10 cellular contexts compared by ENCODE assay signal in genomic region chr11:32385998-32386397, GRCh38. TPM values are rescaled to one million over a fixed set of nuclear protein-coding genes. Genes with fewer than 3 reads are reported as not detected.
DNase-seq lines count a peak whose midpoint lies in the region; ATAC-seq and TF ChIP-seq lines count a peak whose summit lies in the region.
"Had no signal": no experiment of that assay in that cellular context is flagged by ENCODE, and none has a peak within 500 bp of the region (broad histone marks: within the 10 kb centered on the region; RNA-seq: fewer than 3 reads in every experiment).

No MANE protein-coding gene starts in this region.

- in situ Hi-C loops in ACHN (cut with HindIII; ENCODE audit: low pct_ligation_motif_present, low pct_unique_long_range_greater_than_20kb, low sequenced_read_pairs), result no loop called here

- DNase-seq in ACHN (peak; percentile 35), GM23338 (ENCODE audit: low spot score) (peak; percentile 84), RWPE1 (ENCODE audit: low spot score) (peak; percentile 62), hepatic stellate cell (ENCODE audit: low spot score) (peak; percentile 64), DMS153 treated with DMSO at 0.1 percent for 48 hours (lab: John Stamatoyannopoulos, UW; ENCODE audit: unreplicated experiment) (no peak)
- DNase-seq in effector memory CD8-positive, alpha-beta T cell, result no peak

- H3K4me3 ChIP-seq in GM23338, result no peak overlapping the region
- H3K4me3 ChIP-seq: SK-N-MC had no signal

- H3K4me1 ChIP-seq in GM23338 (ENCODE audit: insufficient read depth), result peaks cover 9% of the 10 kb centered on the region; the same call in 1 of the 2 replicates

- no peaks in the 10 kb centered on the region for H3K36me3 ChIP-seq in GM23338 (ENCODE audit: insufficient read depth)

- H3K27me3 Mint-ChIP-seq in GM23338 (ENCODE audit: insufficient read depth, low read depth, poor library complexity), result peaks cover 5% of the 10 kb centered on the region
- peaks cover 27 to 38% of the 10 kb centered on the region in 2 donors for H3K27me3 Mint-ChIP-seq in effector memory CD8-positive, alpha-beta T cell

- no peaks in the 10 kb centered on the region for H3F3A ChIP-seq in GM23338 (replicated peaks; ENCODE audit: low read depth)

- no peaks in the 10 kb centered on the region for H3K9me2 ChIP-seq in GM23338 (ENCODE audit: insufficient read depth)

- H3K4me2 ChIP-seq in GM23338, result no peak overlapping the region

- CTCF ChIA-PET in RWPE1 (lab: Yijun Ruan, JAX), result interaction anchor here (0.6 to 1.2 kb wide), 8 partner anchors 21 to 406 kb away, joined by 3 to 5 read pairs (median 3); no protein-coding TSS in a partner anchor

- H3K27ac ChIP-seq in GM23338 (ENCODE audit: low read depth), result no peak overlapping the region
- no peak overlapping the region for H3K27ac ChIP-seq in RWPE1
- H3K27ac ChIP-seq: SK-N-MC had no signal

- H3K27me3 ChIP-seq in GM23338 (ENCODE audit: insufficient read depth), result 0 out of 2 replicates have a peak, but pooled peaks cover 3% of the 10 kb centered on the region

- no peaks in the 10 kb centered on the region for H3K9me3 Mint-ChIP-seq in GM23338
- no peaks in the 10 kb centered on the region for H3K9me3 Mint-ChIP-seq in effector memory CD8-positive, alpha-beta T cell

- H4K20me1 ChIP-seq in GM23338 (replicated peaks; ENCODE audit: insufficient read depth), result no peaks in the 10 kb centered on the region

- no peak overlapping the region for H3K4me3 Mint-ChIP-seq in GM23338
- H3K4me3 Mint-ChIP-seq in effector memory CD8-positive, alpha-beta T cell, result no peak overlapping the region

- H3K27ac Mint-ChIP-seq in GM23338, result no peak overlapping the region
- H3K27ac Mint-ChIP-seq in effector memory CD8-positive, alpha-beta T cell, result no peak overlapping the region

- ATAC-seq in GM23338, result peak; percentile 98
- ATAC-seq in effector memory CD8-positive, alpha-beta T cell (replicated peaks), result no peak
- no peak for ATAC-seq in HG03442 (IDR thresholded peaks at IDR 0.05; ENCODE audit: unreplicated experiment)
- ATAC-seq in GM19463 (IDR thresholded peaks at IDR 0.05; ENCODE audit: unreplicated experiment), result no peak

- no peaks in the 10 kb centered on the region for H3K36me3 Mint-ChIP-seq in GM23338 (ENCODE audit: low read depth)
- no peaks in the 10 kb centered on the region for H3K36me3 Mint-ChIP-seq in effector memory CD8-positive, alpha-beta T cell (ENCODE audit: insufficient read depth)

- H3K4me1 Mint-ChIP-seq in GM23338, result peaks cover 12% of the 10 kb centered on the region
- no peaks in the 10 kb centered on the region for H3K4me1 Mint-ChIP-seq in effector memory CD8-positive, alpha-beta T cell (ENCODE audit: low read depth in 2 of 2)

- POLR2A ChIA-PET in RWPE1 (lab: Yijun Ruan, JAX; ENCODE audit: low non-redundant PET), result no interaction called here

- no peaks in the 10 kb centered on the region for H3K79me2 ChIP-seq in GM23338 (replicated peaks; ENCODE audit: insufficient read depth)

- TF ChIP-seq CTCF in GM23338 (conservative IDR thresholded peaks at IDR 0.05; ENCODE audit: low read depth in 2 of 2) (peak; percentile 75 to 77), RWPE1 (conservative IDR thresholded peaks at IDR 0.05; ENCODE audit: low read depth) (peak; percentile 23; the same call in 1 of the 2 replicates)

- peak overlapping the region; percentile 44 for H2AFZ ChIP-seq in GM23338

TF ChIP-seq in GM23338, 12 proteins besides CTCF, POLR2A, EP300 and RAD21 (continues in another document):
- no peak for TF ChIP-seq JUNB (IDR thresholded peaks at IDR 0.05; ENCODE audit: unreplicated experiment)
- TF ChIP-seq, protein P1, sequence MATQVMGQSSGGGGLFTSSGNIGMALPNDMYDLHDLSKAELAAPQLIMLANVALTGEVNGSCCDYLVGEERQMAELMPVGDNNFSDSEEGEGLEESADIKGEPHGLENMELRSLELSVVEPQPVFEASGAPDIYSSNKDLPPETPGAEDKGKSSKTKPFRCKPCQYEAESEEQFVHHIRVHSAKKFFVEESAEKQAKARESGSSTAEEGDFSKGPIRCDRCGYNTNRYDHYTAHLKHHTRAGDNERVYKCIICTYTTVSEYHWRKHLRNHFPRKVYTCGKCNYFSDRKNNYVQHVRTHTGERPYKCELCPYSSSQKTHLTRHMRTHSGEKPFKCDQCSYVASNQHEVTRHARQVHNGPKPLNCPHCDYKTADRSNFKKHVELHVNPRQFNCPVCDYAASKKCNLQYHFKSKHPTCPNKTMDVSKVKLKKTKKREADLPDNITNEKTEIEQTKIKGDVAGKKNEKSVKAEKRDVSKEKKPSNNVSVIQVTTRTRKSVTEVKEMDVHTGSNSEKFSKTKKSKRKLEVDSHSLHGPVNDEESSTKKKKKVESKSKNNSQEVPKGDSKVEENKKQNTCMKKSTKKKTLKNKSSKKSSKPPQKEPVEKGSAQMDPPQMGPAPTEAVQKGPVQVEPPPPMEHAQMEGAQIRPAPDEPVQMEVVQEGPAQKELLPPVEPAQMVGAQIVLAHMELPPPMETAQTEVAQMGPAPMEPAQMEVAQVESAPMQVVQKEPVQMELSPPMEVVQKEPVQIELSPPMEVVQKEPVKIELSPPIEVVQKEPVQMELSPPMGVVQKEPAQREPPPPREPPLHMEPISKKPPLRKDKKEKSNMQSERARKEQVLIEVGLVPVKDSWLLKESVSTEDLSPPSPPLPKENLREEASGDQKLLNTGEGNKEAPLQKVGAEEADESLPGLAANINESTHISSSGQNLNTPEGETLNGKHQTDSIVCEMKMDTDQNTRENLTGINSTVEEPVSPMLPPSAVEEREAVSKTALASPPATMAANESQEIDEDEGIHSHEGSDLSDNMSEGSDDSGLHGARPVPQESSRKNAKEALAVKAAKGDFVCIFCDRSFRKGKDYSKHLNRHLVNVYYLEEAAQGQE (IDR thresholded peaks at IDR 0.05; ENCODE audit: unreplicated experiment), result no peak
- no peak for TF ChIP-seq STAT1 (IDR thresholded peaks at IDR 0.05; ENCODE audit: unreplicated experiment)
- TF ChIP-seq, protein P2, sequence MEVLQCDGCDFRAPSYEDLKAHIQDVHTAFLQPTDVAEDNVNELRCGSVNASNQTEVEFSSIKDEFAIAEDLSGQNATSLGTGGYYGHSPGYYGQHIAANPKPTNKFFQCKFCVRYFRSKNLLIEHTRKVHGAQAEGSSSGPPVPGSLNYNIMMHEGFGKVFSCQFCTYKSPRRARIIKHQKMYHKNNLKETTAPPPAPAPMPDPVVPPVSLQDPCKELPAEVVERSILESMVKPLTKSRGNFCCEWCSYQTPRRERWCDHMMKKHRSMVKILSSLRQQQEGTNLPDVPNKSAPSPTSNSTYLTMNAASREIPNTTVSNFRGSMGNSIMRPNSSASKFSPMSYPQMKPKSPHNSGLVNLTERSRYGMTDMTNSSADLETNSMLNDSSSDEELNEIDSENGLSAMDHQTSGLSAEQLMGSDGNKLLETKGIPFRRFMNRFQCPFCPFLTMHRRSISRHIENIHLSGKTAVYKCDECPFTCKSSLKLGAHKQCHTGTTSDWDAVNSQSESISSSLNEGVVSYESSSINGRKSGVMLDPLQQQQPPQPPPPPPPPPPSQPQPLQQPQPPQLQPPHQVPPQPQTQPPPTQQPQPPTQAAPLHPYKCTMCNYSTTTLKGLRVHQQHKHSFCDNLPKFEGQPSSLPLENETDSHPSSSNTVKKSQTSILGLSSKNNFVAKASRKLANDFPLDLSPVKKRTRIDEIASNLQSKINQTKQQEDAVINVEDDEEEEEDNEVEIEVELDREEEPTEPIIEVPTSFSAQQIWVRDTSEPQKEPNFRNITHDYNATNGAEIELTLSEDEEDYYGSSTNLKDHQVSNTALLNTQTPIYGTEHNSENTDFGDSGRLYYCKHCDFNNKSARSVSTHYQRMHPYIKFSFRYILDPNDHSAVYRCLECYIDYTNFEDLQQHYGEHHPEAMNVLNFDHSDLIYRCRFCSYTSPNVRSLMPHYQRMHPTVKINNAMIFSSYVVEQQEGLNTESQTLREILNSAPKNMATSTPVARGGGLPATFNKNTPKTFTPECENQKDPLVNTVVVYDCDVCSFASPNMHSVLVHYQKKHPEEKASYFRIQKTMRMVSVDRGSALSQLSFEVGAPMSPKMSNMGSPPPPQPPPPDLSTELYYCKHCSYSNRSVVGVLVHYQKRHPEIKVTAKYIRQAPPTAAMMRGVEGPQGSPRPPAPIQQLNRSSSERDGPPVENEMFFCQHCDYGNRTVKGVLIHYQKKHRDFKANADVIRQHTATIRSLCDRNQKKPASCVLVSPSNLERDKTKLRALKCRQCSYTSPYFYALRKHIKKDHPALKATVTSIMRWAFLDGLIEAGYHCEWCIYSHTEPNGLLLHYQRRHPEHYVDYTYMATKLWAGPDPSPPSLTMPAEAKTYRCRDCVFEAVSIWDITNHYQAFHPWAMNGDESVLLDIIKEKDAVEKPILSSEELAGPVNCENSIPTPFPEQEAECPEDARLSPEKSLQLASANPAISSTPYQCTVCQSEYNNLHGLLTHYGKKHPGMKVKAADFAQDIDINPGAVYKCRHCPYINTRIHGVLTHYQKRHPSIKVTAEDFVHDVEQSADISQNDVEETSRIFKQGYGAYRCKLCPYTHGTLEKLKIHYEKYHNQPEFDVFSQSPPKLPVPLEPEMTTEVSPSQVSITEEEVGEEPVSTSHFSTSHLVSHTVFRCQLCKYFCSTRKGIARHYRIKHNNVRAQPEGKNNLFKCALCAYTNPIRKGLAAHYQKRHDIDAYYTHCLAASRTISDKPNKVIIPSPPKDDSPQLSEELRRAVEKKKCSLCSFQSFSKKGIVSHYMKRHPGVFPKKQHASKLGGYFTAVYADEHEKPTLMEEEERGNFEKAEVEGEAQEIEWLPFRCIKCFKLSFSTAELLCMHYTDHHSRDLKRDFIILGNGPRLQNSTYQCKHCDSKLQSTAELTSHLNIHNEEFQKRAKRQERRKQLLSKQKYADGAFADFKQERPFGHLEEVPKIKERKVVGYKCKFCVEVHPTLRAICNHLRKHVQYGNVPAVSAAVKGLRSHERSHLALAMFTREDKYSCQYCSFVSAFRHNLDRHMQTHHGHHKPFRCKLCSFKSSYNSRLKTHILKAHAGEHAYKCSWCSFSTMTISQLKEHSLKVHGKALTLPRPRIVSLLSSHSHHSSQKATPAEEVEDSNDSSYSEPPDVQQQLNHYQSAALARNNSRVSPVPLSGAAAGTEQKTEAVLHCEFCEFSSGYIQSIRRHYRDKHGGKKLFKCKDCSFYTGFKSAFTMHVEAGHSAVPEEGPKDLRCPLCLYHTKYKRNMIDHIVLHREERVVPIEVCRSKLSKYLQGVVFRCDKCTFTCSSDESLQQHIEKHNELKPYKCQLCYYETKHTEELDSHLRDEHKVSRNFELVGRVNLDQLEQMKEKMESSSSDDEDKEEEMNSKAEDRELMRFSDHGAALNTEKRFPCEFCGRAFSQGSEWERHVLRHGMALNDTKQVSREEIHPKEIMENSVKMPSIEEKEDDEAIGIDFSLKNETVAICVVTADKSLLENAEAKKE (CRISPR knock-in tag; IDR thresholded peaks at IDR 0.05), result no peak
- no peak for TF ChIP-seq POLR2AphosphoS5 (IDR thresholded peaks at IDR 0.05; ENCODE audit: low read depth)
- no peak for TF ChIP-seq ZNF114 (CRISPR knock-in tag; IDR thresholded peaks at IDR 0.05)

RNA-seq across cellular contexts. Expression of gene WT1, which starts 49.3 kb away (rescaled TPM):
- 0.16 and 0.21 TPM in 2 replicates for total RNA-seq in GM23338 (2014; rRNA removed; shearing (Covaris generic))
- polyA plus RNA-seq in GM23338 (2016; fragmentation: Nextera tagmentation; extraction: Ambion mirVana), result not detected in 2 replicates
- polyA plus RNA-seq: esophagus had no signal

Comparison
In these comparisons a context has a peak if more than half of its experiments do, and no peak if none do; other contexts are left out.
1. DNase-seq: peak in ACHN (single experiment), GM23338 (single experiment), RWPE1 (single experiment) and hepatic stellate cell (single experiment); none in effector memory CD8-positive, alpha-beta T cell (0 of 3) and DMS153 treated with DMSO at 0.1 percent for 48 hours (single experiment).